Comparison of ENCODE assay signal across 8 cellular contexts in the genomic region with DNA sequence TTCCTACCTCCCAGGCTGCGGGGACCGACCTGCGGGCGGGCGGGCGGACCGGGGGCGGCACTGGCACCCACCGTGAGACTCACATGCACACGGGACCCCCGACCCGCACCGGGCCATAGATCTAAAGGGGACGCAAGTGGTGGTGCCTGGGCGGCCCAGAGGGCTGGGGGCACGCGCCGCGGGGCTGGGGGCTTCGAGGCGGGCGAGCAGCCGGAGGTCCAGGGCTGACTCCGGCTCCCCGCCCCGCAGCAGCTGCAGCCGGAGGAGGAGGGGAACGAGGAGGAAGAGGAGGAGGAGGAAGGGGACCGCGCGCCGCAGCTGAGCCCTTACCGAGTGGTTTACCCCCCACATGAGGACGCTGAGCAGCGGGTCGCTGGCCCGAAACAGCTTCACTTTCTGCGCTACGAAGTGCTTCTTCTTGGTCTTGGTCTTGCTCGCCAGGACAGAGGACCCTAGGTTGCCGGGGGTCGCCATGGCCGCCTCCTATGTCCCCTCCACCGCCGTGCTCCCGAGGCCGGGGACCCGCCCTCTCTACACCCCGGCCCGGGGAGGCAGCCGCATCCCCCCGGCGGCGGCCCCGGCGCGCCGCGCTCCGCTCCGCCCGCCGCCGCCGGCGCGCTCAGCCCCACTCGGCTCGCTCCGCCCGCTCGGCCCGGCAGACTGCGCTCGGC. TPM values are rescaled to one million over a fixed set of nuclear protein-coding genes. Genes with fewer than 3 reads are reported as not detected.
DNase-seq lines count a peak whose midpoint lies in the region; ATAC-seq and TF ChIP-seq lines count a peak whose summit lies in the region.

No MANE protein-coding gene starts in this region.

- CTCF ChIA-PET in Caco-2 (lab: Charles Lee), result interaction anchor here (0.6 kb wide), 1 partner anchor 45 kb away, joined by 4 read pairs; no protein-coding TSS in a partner anchor

- WGBS in urinary bladder, result under 1% methylated on average over 75 of the region's 75 CpGs

- peak; percentile 37 for ATAC-seq in GM21723 (IDR thresholded peaks at IDR 0.05; ENCODE audit: unreplicated experiment)
- peak in 1 of 2 donors; percentile 54 for ATAC-seq in natural killer cell treated with Interleukin-12 subunit alpha and Interleukin-12 subunit beta and Interleukin-15 and Interleukin-18, amount 100 ng/mL, for 72 hours

- H3K4me1 ChIP-seq in Caco-2, result peaks cover 6% of the 10 kb centered on the region
- peaks cover 23% of the 10 kb centered on the region for H3K4me1 ChIP-seq in Karpas-422 (ENCODE audit: low read length)
- no peaks in the 10 kb centered on the region for H3K4me1 ChIP-seq in urinary bladder (ENCODE audit: insufficient read depth)

- H3K27me3 Mint-ChIP-seq in Caco-2 (ENCODE audit: insufficient read depth, unreplicated experiment), result no peaks in the 10 kb centered on the region
- no peaks in the 10 kb centered on the region for H3K27me3 Mint-ChIP-seq in natural killer cell treated with Interleukin-12 subunit alpha and Interleukin-12 subunit beta and Interleukin-15 and Interleukin-18, amount 100 ng/mL, for 72 hours

- peak overlapping the region; percentile 87 for H3K4me2 ChIP-seq in Karpas-422 (ENCODE audit: low read depth, low read length, poor library complexity, severe bottlenecking)

- no TSS peak for BruUV-seq in Caco-2 (replicated peaks; lab: Mats Ljungman, UMichigan)

- H3K4me3 Mint-ChIP-seq in Caco-2 (ENCODE audit: unreplicated experiment), result peak overlapping the region; percentile 75
- peak overlapping the region; percentile 89 for H3K4me3 Mint-ChIP-seq in natural killer cell treated with Interleukin-12 subunit alpha and Interleukin-12 subunit beta and Interleukin-15 and Interleukin-18, amount 100 ng/mL, for 72 hours

- no peak for DNase-seq in Caco-2
- peak; percentile 74 for DNase-seq in Karpas-422
- peak; percentile 35 to 38 for DNase-seq in activated CD4-positive, alpha-beta T cell treated with anti-CD3 and anti-CD28 coated beads for 4 hours
- DNase-seq in epithelial cell of proximal tubule (ENCODE audit: low read depth), result no peak
- DNase-seq in natural killer cell treated with Interleukin-12 subunit alpha and Interleukin-12 subunit beta and Interleukin-15 and Interleukin-18, amount 100 ng/mL, for 72 hours (ENCODE audit: low spot score), result no peak
- DNase-seq in OCI-M2 (lab: John Stamatoyannopoulos, UW; ENCODE audit: unreplicated experiment), result no peak

- H3K9me2 ChIP-seq in Karpas-422 (replicated peaks; ENCODE audit: insufficient read depth, low read length), result no peaks in the 10 kb centered on the region

- H3K9ac ChIP-seq in Karpas-422 (ENCODE audit: low read length), result peak overlapping the region; percentile 78

- H3K36me3 ChIP-seq in Caco-2 (ENCODE audit: control insufficient read depth, insufficient read depth, low read length), result no peaks in the 10 kb centered on the region
- H3K36me3 ChIP-seq in Karpas-422 (ENCODE audit: insufficient read depth, low read length), result no peaks in the 10 kb centered on the region
- no peaks in the 10 kb centered on the region for H3K36me3 ChIP-seq in urinary bladder (ENCODE audit: insufficient read depth)

- POLR2A ChIA-PET in Caco-2 (lab: Charles Lee), result no interaction called here

- H3K9me3 ChIP-seq in Caco-2 (no peaks in the 10 kb centered on the region), Karpas-422 (ENCODE audit: low read length) (no peaks in the 10 kb centered on the region)

- peaks cover 18% of the 10 kb centered on the region for H3K79me2 ChIP-seq in Karpas-422 (ENCODE audit: low read length)

- intact Hi-C loops in Caco-2 (cut with micrococcal nuclease; ENCODE audit: unreplicated experiment), result loop anchor here (1.0 to 5.0 kb wide), 3 partner anchors 31 to 273 kb away; no protein-coding TSS in a partner anchor

- no peaks in the 10 kb centered on the region for H3K4me1 Mint-ChIP-seq in Caco-2 (ENCODE audit: low read depth, unreplicated experiment)
- peaks cover 28 to 43% of the 10 kb centered on the region in 2 donors for H3K4me1 Mint-ChIP-seq in natural killer cell treated with Interleukin-12 subunit alpha and Interleukin-12 subunit beta and Interleukin-15 and Interleukin-18, amount 100 ng/mL, for 72 hours (ENCODE audit: low read depth in 2 of 2)

- no peak overlapping the region for H3K27ac Mint-ChIP-seq in Caco-2 (ENCODE audit: unreplicated experiment)
- H3K27ac Mint-ChIP-seq in natural killer cell treated with Interleukin-12 subunit alpha and Interleukin-12 subunit beta and Interleukin-15 and Interleukin-18, amount 100 ng/mL, for 72 hours, result peak overlapping the region; percentile 80 to 93

- no peaks in the 10 kb centered on the region for H3K36me3 Mint-ChIP-seq in Caco-2 (ENCODE audit: insufficient read depth, unreplicated experiment)
- no peaks in the 10 kb centered on the region for H3K36me3 Mint-ChIP-seq in natural killer cell treated with Interleukin-12 subunit alpha and Interleukin-12 subunit beta and Interleukin-15 and Interleukin-18, amount 100 ng/mL, for 72 hours

- TF ChIP-seq CTCF in Caco-2 (IDR thresholded peaks at IDR 0.05; ENCODE audit: insufficient read depth in 1 of 2, low read depth in 1 of 2, low read length in 1 of 2, severe bottlenecking in 1 of 2, unreplicated experiment in 1 of 2) (no peak), epithelial cell of proximal tubule (conservative IDR thresholded peaks at IDR 0.05; ENCODE audit: low read depth, low read length) (no peak)

- peak overlapping the region; percentile 69; the same call in 1 of the 2 replicates for H2AFZ ChIP-seq in Karpas-422 (ENCODE audit: low read length)

- peaks cover 46% of the 10 kb centered on the region for H4K20me1 ChIP-seq in Karpas-422 (ENCODE audit: insufficient read depth, low read depth, low read length)

- H3K27me3 ChIP-seq in Caco-2 (replicated peaks; ENCODE audit: control insufficient read depth, insufficient read depth, low read length), result no peaks in the 10 kb centered on the region
- H3K27me3 ChIP-seq in Karpas-422 (ENCODE audit: low read length), result peaks cover 6% of the 10 kb centered on the region; the same call in 1 of the 2 replicates

- no peaks in the 10 kb centered on the region for H3K9me3 Mint-ChIP-seq in Caco-2 (ENCODE audit: unreplicated experiment)
- H3K9me3 Mint-ChIP-seq in natural killer cell treated with Interleukin-12 subunit alpha and Interleukin-12 subunit beta and Interleukin-15 and Interleukin-18, amount 100 ng/mL, for 72 hours, result no peaks in the 10 kb centered on the region

- peak overlapping the region; percentile 81 for H3K4me3 ChIP-seq in Caco-2 (ENCODE audit: low read depth, low read length)
- H3K4me3 ChIP-seq in Karpas-422 (ENCODE audit: low read length), result peak overlapping the region; percentile 94
- peak overlapping the region; percentile 84 for H3K4me3 ChIP-seq in epithelial cell of proximal tubule (ENCODE audit: low read depth, low read length)
- peak overlapping the region; percentile 99 for H3K4me3 ChIP-seq in urinary bladder (ENCODE audit: low read depth, low read length)

- H3K27ac ChIP-seq in Karpas-422 (ENCODE audit: low read length), result no peak overlapping the region
- H3K27ac ChIP-seq in urinary bladder (ENCODE audit: low read depth), result peak overlapping the region; percentile 62

RNA-seq across cellular contexts. Expression of gene PIP4K2A, which starts 0.4 kb away (rescaled TPM):
- total RNA-seq in Caco-2 (2022) (25.2 and 26.9 TPM in 2 replicates), epithelial cell of proximal tubule (13.4 and 28.6 TPM in 2 replicates), urinary bladder (27.0 TPM)
- total RNA-seq in Karpas-422 (2014; rRNA removed; shearing (Covaris generic); ENCODE audit: low replicate concordance), result 32.6 and 33.1 TPM in 2 replicates
- 100 to 1,000 TPM; 149 to 152 TPM for total RNA-seq in natural killer cell treated with Interleukin-12 subunit alpha and Interleukin-12 subunit beta and Interleukin-15 and Interleukin-18, amount 100 ng/mL, for 72 hours
- polyA plus RNA-seq in urinary bladder, result 29.1 TPM

Comparison
In these comparisons a context has a peak if more than half of its experiments do, and no peak if none do; other contexts are left out.
1. DNase-seq: peak in Karpas-422 (single experiment) and activated CD4-positive, alpha-beta T cell treated with anti-CD3 and anti-CD28 coated beads for 4 hours (2 of 2); none in Caco-2 (0 of 2), epithelial cell of proximal tubule (single experiment), natural killer cell treated with Interleukin-12 subunit alpha and Interleukin-12 subunit beta and Interleukin-15 and Interleukin-18, amount 100 ng/mL, for 72 hours (single experiment) and OCI-M2 (single experiment).
2. Peak in every context shown above with its lines, with median percentiles within 50 percentile points of each other: H3K4me3 ChIP-seq.